ENCODE assay signal across 1 cellular context in the genomic region with DNA sequence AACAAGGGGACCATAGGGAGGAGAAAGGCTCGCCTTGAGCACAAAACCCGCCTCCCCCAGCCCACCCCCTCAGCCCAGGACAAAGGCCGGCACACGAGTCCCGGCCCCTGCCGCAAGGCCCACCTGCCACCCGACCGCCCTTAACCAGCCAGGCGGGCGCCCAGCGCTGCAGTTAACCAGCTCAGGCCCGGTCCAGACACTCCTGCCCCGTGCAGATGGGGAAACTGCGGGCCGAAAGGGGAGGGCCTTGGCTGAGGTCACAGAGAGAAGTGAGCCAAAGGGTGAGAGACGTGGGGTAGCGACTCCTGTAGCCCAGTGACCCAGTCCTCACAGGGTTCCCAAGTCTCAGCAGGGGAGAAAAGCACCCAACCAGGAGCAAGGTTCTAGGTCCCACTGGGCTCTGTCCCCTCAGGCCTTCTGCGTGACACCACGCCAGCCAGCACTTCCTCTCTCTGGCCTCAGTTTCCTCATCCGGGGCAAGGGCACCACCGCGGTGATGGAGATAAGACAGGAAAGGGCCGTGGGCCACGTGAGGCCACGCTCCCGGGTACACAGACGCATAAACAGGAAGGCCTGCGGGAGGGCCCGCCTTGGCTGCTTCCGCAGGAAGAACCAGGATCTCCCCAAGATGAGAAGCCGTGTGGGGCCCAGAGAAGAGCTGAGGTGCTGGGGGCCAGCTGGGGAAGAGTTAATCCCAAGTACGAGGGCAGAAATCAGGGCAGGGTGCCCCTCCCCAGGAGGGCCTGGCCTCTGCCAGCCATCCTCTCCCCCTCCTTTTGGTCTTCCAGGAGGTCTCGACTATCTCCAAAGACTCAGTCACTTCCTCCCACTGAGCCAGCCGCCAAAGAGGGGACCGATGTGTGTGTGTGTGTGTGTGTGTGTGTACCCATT.
TF ChIP-seq lines count a peak whose summit lies in the region.

No MANE protein-coding gene starts in this region.

TF ChIP-seq in SK-N-SH treated with all-trans-retinoic acid at 6 μM for 48 hours, 23 proteins besides CTCF, POLR2A, EP300 and RAD21 (continued from another document):
- no peak for TF ChIP-seq ZNF565 (CRISPR knock-in tag; conservative IDR thresholded peaks at IDR 0.05; ENCODE audit: low read depth)
- TF ChIP-seq OSR1 (CRISPR knock-in tag; IDR thresholded peaks at IDR 0.05) = no peak
- TF ChIP-seq, protein P1, sequence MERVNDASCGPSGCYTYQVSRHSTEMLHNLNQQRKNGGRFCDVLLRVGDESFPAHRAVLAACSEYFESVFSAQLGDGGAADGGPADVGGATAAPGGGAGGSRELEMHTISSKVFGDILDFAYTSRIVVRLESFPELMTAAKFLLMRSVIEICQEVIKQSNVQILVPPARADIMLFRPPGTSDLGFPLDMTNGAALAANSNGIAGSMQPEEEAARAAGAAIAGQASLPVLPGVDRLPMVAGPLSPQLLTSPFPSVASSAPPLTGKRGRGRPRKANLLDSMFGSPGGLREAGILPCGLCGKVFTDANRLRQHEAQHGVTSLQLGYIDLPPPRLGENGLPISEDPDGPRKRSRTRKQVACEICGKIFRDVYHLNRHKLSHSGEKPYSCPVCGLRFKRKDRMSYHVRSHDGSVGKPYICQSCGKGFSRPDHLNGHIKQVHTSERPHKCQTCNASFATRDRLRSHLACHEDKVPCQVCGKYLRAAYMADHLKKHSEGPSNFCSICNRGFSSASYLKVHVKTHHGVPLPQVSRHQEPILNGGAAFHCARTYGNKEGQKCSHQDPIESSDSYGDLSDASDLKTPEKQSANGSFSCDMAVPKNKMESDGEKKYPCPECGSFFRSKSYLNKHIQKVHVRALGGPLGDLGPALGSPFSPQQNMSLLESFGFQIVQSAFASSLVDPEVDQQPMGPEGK (CRISPR knock-in tag; IDR thresholded peaks at IDR 0.05; ENCODE audit: borderline replicate concordance) = no peak
- TF ChIP-seq ZFP30 (CRISPR knock-in tag; IDR thresholded peaks at IDR 0.05) = no peak
- TF ChIP-seq PPARA (CRISPR knock-in tag; IDR thresholded peaks at IDR 0.05; ENCODE audit: borderline replicate concordance) = no peak
- TF ChIP-seq ZNF8 (CRISPR knock-in tag; IDR thresholded peaks at IDR 0.05) = no peak
